11 cellular contexts compared by ENCODE assay signal in genomic region chr5:151901611-151902010, GRCh38. TPM values are rescaled to one million over a fixed set of nuclear protein-coding genes. Genes with fewer than 3 reads are reported as not detected.
"Had no signal": no experiment of that assay in that cellular context is flagged by ENCODE, and none has a peak within 500 bp of the region (broad histone marks: within the 10 kb centered on the region; RNA-seq: fewer than 3 reads in every experiment).

No MANE protein-coding gene starts in this region.

- H3K4me3 ChIP-seq: GM23338, K562 had no signal

- H3K4me3 Mint-ChIP-seq: GM23338, H9, HFFc6 had no signal

- ATAC-seq: GM23338, K562 had no signal

- FAIRE-seq: H1, H54, K562 had no signal

- H3K4me2 ChIP-seq: GM23338 had no signal

- H2AFZ ChIP-seq: GM23338 had no signal

- H3K27ac ChIP-seq: HL-60 had no signal

- H3K9me3 Mint-ChIP-seq: GM23338, H9, HFFc6 had no signal

- DNase-seq: H9, HCEC 1CT, HFFc6, IMR-90, KG1 had no signal

- H3K27ac Mint-ChIP-seq: GM23338, H9, HFFc6 had no signal

RNA-seq across cellular contexts. Expression of gene GLRA1, which starts 23.0 kb away (rescaled TPM):
- total RNA-seq: GM23338, H1, H9, HFFc6, HT1080, IMR-90, K562 had no signal
- polyA plus RNA-seq: GM23338, H1, IMR-90, K562 had no signal
